8 cellular contexts compared by ENCODE assay signal in the genomic region with DNA sequence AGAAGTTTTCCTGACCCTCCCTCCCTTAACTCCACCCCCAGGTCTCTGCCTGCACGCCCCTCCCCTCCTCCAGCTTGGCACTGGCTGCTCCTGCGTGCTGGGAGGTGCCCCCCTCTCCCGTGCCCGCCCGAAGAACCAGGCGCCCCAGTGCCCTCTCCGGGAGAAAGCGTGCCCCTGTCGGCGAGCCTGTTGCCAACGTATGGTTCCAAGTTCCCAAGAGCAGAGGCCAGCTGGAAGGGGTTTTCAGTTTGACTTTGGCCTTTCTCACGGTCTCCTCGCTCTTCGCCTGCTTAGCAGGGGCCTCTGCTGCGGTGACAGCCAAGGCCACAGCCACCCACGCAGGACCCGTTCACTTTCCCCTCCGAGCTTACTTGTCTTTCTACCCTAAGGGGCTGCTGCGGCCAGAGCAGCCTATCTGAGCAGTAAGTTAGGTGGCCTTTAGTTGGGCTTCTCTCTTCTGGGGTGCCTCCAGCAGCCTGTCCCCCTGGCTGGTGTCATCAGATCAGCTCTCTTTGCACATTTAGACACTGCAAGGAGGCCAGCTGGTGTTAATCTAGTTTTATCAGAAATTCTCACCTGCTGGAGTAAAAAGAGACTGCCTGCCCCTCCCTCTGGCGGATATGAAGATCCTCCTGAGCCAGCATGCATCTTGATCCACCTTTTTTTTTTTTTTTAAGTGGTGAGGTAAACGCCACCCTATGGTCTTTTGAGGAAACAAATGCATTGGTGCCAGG. TPM values are rescaled to one million over a fixed set of nuclear protein-coding genes. Genes with fewer than 3 reads are reported as not detected.
DNase-seq lines count a peak whose midpoint lies in the region; ATAC-seq and TF ChIP-seq lines count a peak whose summit lies in the region.

No MANE protein-coding gene starts in this region.

- H3K4me1 ChIP-seq in foreskin keratinocyte (no peaks in the 10 kb centered on the region), neuron (ENCODE audit: insufficient read depth, low read length) (peaks cover 5% of the 10 kb centered on the region), BE2C (peaks cover 6% of the 10 kb centered on the region)

- H3K27me3 ChIP-seq in foreskin keratinocyte (peaks cover 81% of the 10 kb centered on the region), neuron (ENCODE audit: insufficient read depth, low read length) (peaks cover 60% of the 10 kb centered on the region), BE2C (peaks cover 43% of the 10 kb centered on the region)

- H3K36me3 ChIP-seq in neuron (ENCODE audit: insufficient read depth, low read length) (no peaks in the 10 kb centered on the region), BE2C (no peaks in the 10 kb centered on the region)

- peak overlapping the region; percentile 90 for H2AFZ ChIP-seq in neuron (ENCODE audit: low read depth, low read length)

- H3K4me1 Mint-ChIP-seq in IgD-negative memory B cell: peaks cover 0 to 15% (median 12%) of the 10 kb centered on the region in 3 donors

- no peak overlapping the region for H3K4me3 ChIP-seq in neuron (ENCODE audit: low read length)
- no peak overlapping the region for H3K4me3 ChIP-seq in BE2C (ENCODE audit: low read depth, low read length)

- no peak for TF ChIP-seq CTCF in GM10266 (IDR thresholded peaks at IDR 0.05; ENCODE audit: control insufficient read depth, insufficient read depth, low read depth, missing control alignments)
- peak; percentile 33 for TF ChIP-seq CTCF in foreskin keratinocyte (conservative IDR thresholded peaks at IDR 0.05)
- TF ChIP-seq CTCF in BE2C (IDR thresholded peaks at IDR 0.05; ENCODE audit: low read depth, low read length): no peak

- peak overlapping the region; percentile 77 to 94 (median 84) for H3K4me3 Mint-ChIP-seq in IgD-negative memory B cell

- peak overlapping the region in 1 of 3 donors; percentile 69 for H3K27ac Mint-ChIP-seq in IgD-negative memory B cell

- no peaks in the 10 kb centered on the region for H3K9me3 ChIP-seq in neuron (ENCODE audit: low read length)
- no peaks in the 10 kb centered on the region for H3K9me3 ChIP-seq in BE2C

- no peaks in the 10 kb centered on the region for H3K36me3 Mint-ChIP-seq in IgD-negative memory B cell

- ATAC-seq in foreskin keratinocyte: peak; percentile 30

- H3K27ac ChIP-seq in foreskin keratinocyte: no peak overlapping the region

- H3K27me3 Mint-ChIP-seq in IgD-negative memory B cell: peaks cover 30% of the 10 kb centered on the region

- peak; percentile 68 for DNase-seq in GM10266 (ENCODE audit: extremely low spot score)
- peak; percentile 64 for DNase-seq in activated CD8-positive, alpha-beta memory T cell treated with anti-CD3 and anti-CD28 coated beads, Interleukin-2, amount 50 U/mL, for 48 hours
- DNase-seq in foreskin keratinocyte: peak in 1 of 2 donors; percentile 35
- DNase-seq in AML-193 (lab: John Stamatoyannopoulos, UW): no peak
- DNase-seq in activated CD4-positive, CD25-positive, alpha-beta regulatory T cell (lab: John Stamatoyannopoulos, UW): no peak
- DNase-seq in BE2C: no peak

- H3K9me3 Mint-ChIP-seq in IgD-negative memory B cell: no peaks in the 10 kb centered on the region

RNA-seq across cellular contexts. Expression of gene STUM, which starts 1.5 kb away (rescaled TPM):
- polyA plus RNA-seq in IgD-negative memory B cell (not detected), foreskin keratinocyte (not detected in 2 replicates)
- not detected in 2 replicates for total RNA-seq in foreskin keratinocyte
- polyA plus RNA-seq in BE2C (2012; ENCODE audit: insufficient read depth, insufficient read length, low read depth): not detected

Comparison
In these comparisons a context has a peak if more than half of its experiments do, and no peak if none do; other contexts are left out.
1. DNase-seq: peak in GM10266 (single experiment) and activated CD8-positive, alpha-beta memory T cell treated with anti-CD3 and anti-CD28 coated beads, Interleukin-2, amount 50 U/mL, for 48 hours (single experiment); none in AML-193 (0 of 2), activated CD4-positive, CD25-positive, alpha-beta regulatory T cell (0 of 4) and BE2C (single experiment).